8 cellular contexts compared by ENCODE assay signal in genomic region chr12:108562348-108563134, GRCh38. TPM values are rescaled to one million over a fixed set of nuclear protein-coding genes. Genes with fewer than 3 reads are reported as not detected.
DNase-seq lines count a peak whose midpoint lies in the region; ATAC-seq and TF ChIP-seq lines count a peak whose summit lies in the region.

Gene ISCU (plus strand): TSS chr12:108562596. CDS start chr12:108562623, 27 bp downstream.

- no peaks in the 10 kb centered on the region for H3K27me3 ChIP-seq in rectal smooth muscle tissue (ENCODE audit: control insufficient read depth, insufficient read depth, low read length)
- H3K27me3 ChIP-seq in vagina, result no peaks in the 10 kb centered on the region

- TF ChIP-seq CTCF in astrocyte of the cerebellum (IDR thresholded peaks at IDR 0.05; ENCODE audit: low read depth, low read length, missing control alignments) (no peak), vagina (IDR thresholded peaks at IDR 0.05) (no peak)

- peaks cover 18% of the 10 kb centered on the region for H3K4me1 ChIP-seq in rectal smooth muscle tissue (ENCODE audit: control insufficient read depth, insufficient read depth, low read length)
- peaks cover 67% of the 10 kb centered on the region for H3K4me1 ChIP-seq in vagina

- intact Hi-C loops in vagina (cut with DNase I), result loop anchor here (2.0 to 10.0 kb wide), 4 partner anchors 56 to 535 kb away; partner anchors contain the start of genes SSH1 and UNG

- ATAC-seq in GM18517 (IDR thresholded peaks at IDR 0.05; ENCODE audit: unreplicated experiment) (peak; percentile 48), HG03039 (IDR thresholded peaks at IDR 0.05; ENCODE audit: unreplicated experiment) (peak; percentile 45)

- peak within 1 kb of the TSS; percentile 100 for H3K4me3 ChIP-seq in astrocyte of the cerebellum (ENCODE audit: low read depth, low read length)
- peak within 1 kb of the TSS; percentile 94 for H3K4me3 ChIP-seq in rectal smooth muscle tissue (ENCODE audit: low read length)
- peak within 1 kb of the TSS; percentile 64 to 94 for H3K4me3 ChIP-seq in vagina

- TF ChIP-seq POLR2A in vagina (IDR thresholded peaks at IDR 0.05), result peak in 1 of 2 donors; percentile 91

- peak within 1 kb of the TSS; percentile 59 for H3K9ac ChIP-seq in rectal smooth muscle tissue (ENCODE audit: low read length)

- H3K36me3 ChIP-seq in rectal smooth muscle tissue (ENCODE audit: control insufficient read depth, insufficient read depth, low read length), result peaks cover 18% of the 10 kb centered on the region
- peaks cover 0 to 34% of the 10 kb centered on the region in 2 donors for H3K36me3 ChIP-seq in vagina

- H3K27ac ChIP-seq in rectal smooth muscle tissue (ENCODE audit: low read depth, low read length) (peak within 1 kb of the TSS; percentile 92), vagina (peak within 1 kb of the TSS; percentile 94)

- peak; percentile 96 for DNase-seq in NCI-H2081 (lab: John Stamatoyannopoulos, UW)
- DNase-seq in T-helper 9 cell, result peak; percentile 99
- peak; percentile 92 for DNase-seq in astrocyte of the cerebellum (ENCODE audit: low read depth)
- DNase-seq in hepatic stellate cell (ENCODE audit: low spot score), result peak; percentile 96
- peak; percentile 97 to 98 for DNase-seq in vagina (ENCODE audit: extremely low spot score in 2 of 2)

- H3K9me3 ChIP-seq in vagina, result no peaks in the 10 kb centered on the region

- in situ Hi-C loops in astrocyte of the cerebellum (cut with HindIII; ENCODE audit: low sequenced_read_pairs), result loop anchor here (5.0 kb wide), 3 partner anchors 70 to 270 kb away; partner anchors contain the start of gene SELPLG

RNA-seq across cellular contexts. Expression of gene ISCU, which starts in this region (rescaled TPM):
- total RNA-seq in vagina, result 167 TPM

Comparison
In these comparisons a context has a peak if more than half of its experiments do, and no peak if none do; other contexts are left out.
1. Peak in every context shown above with its lines: DNase-seq, ATAC-seq, H3K4me3 ChIP-seq and H3K27ac ChIP-seq.